ENCODE assay signal across 16 cellular contexts in genomic region chr1:167993720-167994119, GRCh38. TPM values are rescaled to one million over a fixed set of nuclear protein-coding genes. Genes with fewer than 3 reads are reported as not detected.
DNase-seq lines count a peak whose midpoint lies in the region; ATAC-seq, FAIRE-seq and TF ChIP-seq lines count a peak whose summit lies in the region.
"Had no signal": no experiment of that assay in that cellular context is flagged by ENCODE, and none has a peak within 500 bp of the region (broad histone marks: within the 10 kb centered on the region; RNA-seq: fewer than 3 reads in every experiment).

No MANE protein-coding gene starts in this region.

- ATAC-seq in pancreas (no peak), heart right ventricle (no peak), T-cell (replicated peaks in 1 of 4) (no peak)

- peaks cover 51% of the 10 kb centered on the region for H3K36me3 Mint-ChIP-seq in T-cell

- no peak overlapping the region for H3K4me3 Mint-ChIP-seq in T-cell
- H3K4me3 Mint-ChIP-seq: CD14-positive monocyte; CD4-positive, alpha-beta memory T cell had no signal

- H3K9me3 Mint-ChIP-seq in T-cell, result no peaks in the 10 kb centered on the region
- H3K9me3 Mint-ChIP-seq: CD14-positive monocyte had no signal

- H3K27ac Mint-ChIP-seq in T-cell, result no peak overlapping the region
- H3K27ac Mint-ChIP-seq: CD4-positive, alpha-beta memory T cell had no signal

- H3K27me3 Mint-ChIP-seq in T-cell, result no peaks in the 10 kb centered on the region
- H3K27me3 Mint-ChIP-seq: CD4-positive, alpha-beta memory T cell had no signal

- H3K9me3 ChIP-seq in pancreas (no peaks in the 10 kb centered on the region), heart right ventricle (no peaks in the 10 kb centered on the region)
- H3K9me3 ChIP-seq: BLaER1, HAP-1 had no signal

- H3K27ac ChIP-seq in pancreas, result no peak overlapping the region
- no peak overlapping the region for H3K27ac ChIP-seq in heart right ventricle
- H3K27ac ChIP-seq: 22Rv1, BLaER1 had no signal

- no peak for TF ChIP-seq CTCF in pancreas (IDR thresholded peaks at IDR 0.05)
- no peak for TF ChIP-seq CTCF in heart right ventricle (IDR thresholded peaks at IDR 0.05)

- H3K4me1 ChIP-seq in pancreas (peaks cover 7 to 10% (median 9%) of the 10 kb centered on the region in 3 donors), heart right ventricle (peaks cover 0 to 25% (median 6%) of the 10 kb centered on the region in 9 donors)
- H3K4me1 ChIP-seq: BLaER1, HAP-1 had no signal

- H3K27me3 ChIP-seq in pancreas, result no peaks in the 10 kb centered on the region
- H3K27me3 ChIP-seq in heart right ventricle, result no peaks in the 10 kb centered on the region
- H3K27me3 ChIP-seq: BLaER1 had no signal

- intact Hi-C loops in pancreas (cut with DNase I), result no loop called here
- intact Hi-C loops in heart right ventricle (cut with DNase I), result no loop called here

- peaks cover 0 to 9% (median 6%) of the 10 kb centered on the region in 3 donors for H3K36me3 ChIP-seq in pancreas
- H3K36me3 ChIP-seq in heart right ventricle, result peaks cover 0 to 82% (median 6%) of the 10 kb centered on the region in 9 donors

- CTCF ChIA-PET in T-cell (lab: Charles Lee), result no interaction called here

- FAIRE-seq in A204.1 (lab: Jason Lieb, UNC) (peak; percentile 95), TTC549 (lab: Jason Lieb, UNC) (peak; percentile 98), frontal cortex (lab: Jason Lieb, UNC) (peak; percentile 98), pancreas (lab: Jason Lieb, UNC) (peak; percentile 98)
- FAIRE-seq: H1 had no signal

- H3K4me3 ChIP-seq in pancreas (no peak overlapping the region), heart right ventricle (no peak overlapping the region)
- H3K4me3 ChIP-seq: BLaER1, HAP-1 had no signal

- POLR2A ChIA-PET in T-cell (lab: Charles Lee), result no interaction called here

- H3K4me1 Mint-ChIP-seq in T-cell, result peaks cover 0 to 3% (median 0%) of the 10 kb centered on the region in 3 donors
- H3K4me1 Mint-ChIP-seq: CD14-positive monocyte had no signal

- 94 to 96% methylated on average over 2 of the region's 2 CpGs for WGBS in pancreas, 2 donors
- WGBS in heart right ventricle, 2 donors, result 97 to 100% methylated on average over 2 of the region's 2 CpGs

- no peak for DNase-seq in frontal cortex (ENCODE audit: low spot score in 2 of 2)
- no peak for DNase-seq in pancreas
- DNase-seq in NCI-H2029 treated with DMSO at 0.1 percent for 48 hours (lab: John Stamatoyannopoulos, UW), result no peak
- DNase-seq in heart right ventricle, result no peak
- no peak for DNase-seq in T-cell
- DNase-seq: CD4-positive, alpha-beta memory T cell; DMS153; DMS79; GF-D8 had no signal

RNA-seq across cellular contexts. Expression of gene MPC2, which starts 56.8 kb away (rescaled TPM):
- total RNA-seq in frontal cortex (62.8 TPM), pancreas (10 to 100 TPM; 25.5 to 45.4 (median 39.9) TPM), heart right ventricle (100 to 1,000 TPM; 168 to 268 (median 226) TPM), T-cell (10 to 100 TPM; 29.6 to 36.0 (median 33.1) TPM)
- polyA plus RNA-seq in pancreas (10 to 100 TPM; 37.7 to 72.5 TPM), heart right ventricle (100 to 1,000 TPM; 131 to 186 TPM)

RNA-seq across cellular contexts. Expression of gene DCAF6, which starts 57.2 kb away (rescaled TPM):
- total RNA-seq in frontal cortex, result 73.4 TPM
- total RNA-seq in pancreas, result 10 to 100 TPM; 11.4 to 31.9 (median 20.0) TPM
- 10 to 100 TPM; 14.8 to 24.3 TPM for polyA plus RNA-seq in pancreas
- 100 to 1,000 TPM; 155 to 226 (median 205) TPM for total RNA-seq in heart right ventricle
- polyA plus RNA-seq in heart right ventricle, result 10 to 100 TPM; 49.0 to 65.8 TPM
- 10 to 100 TPM; 21.6 to 27.4 (median 26.9) TPM for total RNA-seq in T-cell
